ENCODE assay signal across 35 cellular contexts in genomic region chr20:33986560-33987216, GRCh38. TPM values are rescaled to one million over a fixed set of nuclear protein-coding genes. Genes with fewer than 3 reads are reported as not detected.
DNase-seq lines count a peak whose midpoint lies in the region; ATAC-seq, FAIRE-seq and TF ChIP-seq lines count a peak whose summit lies in the region.
"Had no signal": no experiment of that assay in that cellular context is flagged by ENCODE, and none has a peak within 500 bp of the region (broad histone marks: within the 10 kb centered on the region; RNA-seq: fewer than 3 reads in every experiment).

No MANE protein-coding gene starts in this region.

- H3K27ac ChIP-seq in liver (ENCODE audit: low read depth in 1 of 2, low read length in 2 of 2) (no peak overlapping the region), HepG2 (ENCODE audit: extremely low read length, insufficient read depth, low read length) (no peak overlapping the region), K562 (ENCODE audit: extremely low read depth, low read depth, low read length) (no peak overlapping the region), right lobe of liver (peak overlapping the region in 2 of 3 donors; percentile 57 to 67)
- H3K27ac ChIP-seq: 22Rv1; A549; BLaER1; BLaER1 treated with 17β-estradiol and CSF1 and Interleukin-3, amounts not matched to agents 10 nM and 100 nM; C4-2B had no signal

- DNase-seq in HepG2 (ENCODE audit: low spot score) = no peak
- no peak for DNase-seq in K562 (ENCODE audit: extremely low read depth in 1 of 4, low spot score in 3 of 4)
- DNase-seq in left lobe of liver (ENCODE audit: low spot score) = peak; percentile 59
- peak in 1 of 3 donors; percentile 67 for DNase-seq in right lobe of liver
- DNase-seq: 8988T; ACHN; AML-193; BE2C; C1 segment of cervical spinal cord; Caco-2; Calu3; CD4-positive, alpha-beta memory T cell; CD4-positive, alpha-beta T cell; CD4-positive, CD25-positive, alpha-beta regulatory T cell; CD8-positive, alpha-beta memory T cell; CD8-positive, alpha-beta T cell; COR-L47; DMS 273 treated with DMSO at 0.1 percent for 48 hours; DMS153; DMS53; DMS79; DMS79 treated with DMSO at 0.1 percent for 48 hours; DND-41; EL had no signal

- H3K4me2 ChIP-seq in HepG2 (ENCODE audit: low read depth, low read length) (no peak overlapping the region), K562 (ENCODE audit: insufficient read depth, low read length) (no peak overlapping the region)
- H3K4me2 ChIP-seq: A549; BLaER1; BLaER1 treated with 17β-estradiol and CSF1 and Interleukin-3, amounts not matched to agents 10 nM and 100 nM had no signal

- POLR2A ChIA-PET in HepG2 (lab: Yijun Ruan, JAX) = no interaction called here
- POLR2A ChIA-PET in K562 (lab: Yijun Ruan, JAX) = no interaction called here

- no peaks in the 10 kb centered on the region for H3K36me3 ChIP-seq in liver (ENCODE audit: control insufficient read depth in 4 of 4, insufficient read depth in 3 of 4, low read depth in 1 of 4, low read length in 3 of 4)
- H3K36me3 ChIP-seq in HepG2 (replicated peaks in 1 of 2; ENCODE audit: control insufficient read depth in 1 of 2, insufficient read depth in 2 of 2, low read length in 2 of 2) = no peaks in the 10 kb centered on the region
- H3K36me3 ChIP-seq in K562 (ENCODE audit: control insufficient read depth, insufficient read depth, low read length) = no peaks in the 10 kb centered on the region
- H3K36me3 ChIP-seq in right lobe of liver = no peaks in the 10 kb centered on the region
- H3K36me3 ChIP-seq: BE2C; BLaER1; BLaER1 treated with 17β-estradiol and CSF1 and Interleukin-3, amounts not matched to agents 10 nM and 100 nM had no signal

- TF ChIP-seq EP300 in HepG2 (IDR thresholded peaks at IDR 0.05; ENCODE audit: low read depth in 2 of 2, low read length in 2 of 2) = no peak
- TF ChIP-seq EP300 in HepG2 (CRISPR knock-in tag; IDR thresholded peaks at IDR 0.05; ENCODE audit: borderline replicate concordance) = no peak
- no peak for TF ChIP-seq EP300 in K562 (IDR thresholded peaks at IDR 0.05; ENCODE audit: low read length)

- intact Hi-C loops in HepG2 (cut with micrococcal nuclease; ENCODE audit: unreplicated experiment) = no loop called here
- intact Hi-C loops in K562 (cut with micrococcal nuclease) = no loop called here
- intact Hi-C loops in right lobe of liver (cut with DNase I) = no loop called here

- H3K9me1 ChIP-seq in K562 (ENCODE audit: control insufficient read depth, insufficient read depth, low read length) = no peaks in the 10 kb centered on the region

- H2AFZ ChIP-seq in HepG2 (ENCODE audit: low read length) = no peak overlapping the region
- no peak overlapping the region for H2AFZ ChIP-seq in K562 (ENCODE audit: low read depth, low read length)

- H4K20me1 ChIP-seq in HepG2 (ENCODE audit: insufficient read depth, low read length) = no peaks in the 10 kb centered on the region
- H4K20me1 ChIP-seq in K562 (replicated peaks; ENCODE audit: control insufficient read depth, insufficient read depth, low read length) = no peaks in the 10 kb centered on the region
- H4K20me1 ChIP-seq: BLaER1; BLaER1 treated with 17β-estradiol and CSF1 and Interleukin-3, amounts not matched to agents 10 nM and 100 nM had no signal

- TF ChIP-seq POLR2A in HepG2 (IDR thresholded peaks at IDR 0.05; ENCODE audit: insufficient read depth in 1 of 2, low read depth in 2 of 2, low read length in 2 of 2) (no peak), K562 (conservative IDR thresholded peaks at IDR 0.05) (no peak), right lobe of liver (IDR thresholded peaks at IDR 0.05) (no peak)

- in situ Hi-C loops in HepG2 (cut with HindIII; ENCODE audit: extremely low pct_ligation_motif_present, low pct_unique_long_range_greater_than_20kb) = no loop called here
- in situ Hi-C loops in K562 (cut with MboI) = no loop called here

- H3K27me3 ChIP-seq in liver (ENCODE audit: control insufficient read depth in 4 of 4, insufficient read depth in 4 of 4, low read length in 3 of 4) (no peaks in the 10 kb centered on the region), HepG2 (ENCODE audit: control insufficient read depth in 1 of 2, insufficient read depth in 2 of 2, low read length in 2 of 2) (no peaks in the 10 kb centered on the region), K562 (ENCODE audit: control insufficient read depth in 2 of 2, insufficient read depth in 2 of 2, low read length in 2 of 2) (peaks cover 14 to 23% of the 10 kb centered on the region in 2 experiments; a peak in 4 of 5 replicates), right lobe of liver (no peaks in the 10 kb centered on the region)
- H3K27me3 ChIP-seq: BE2C; BLaER1; BLaER1 treated with 17β-estradiol and CSF1 and Interleukin-3, amounts not matched to agents 10 nM and 100 nM had no signal

- no peak for TF ChIP-seq CTCF in liver (IDR thresholded peaks at IDR 0.05; ENCODE audit: low read depth, low read length, missing input control)
- no peak for TF ChIP-seq CTCF in HepG2 (CRISPR knock-in tag; IDR thresholded peaks at IDR 0.05)
- TF ChIP-seq CTCF in K562 (IDR thresholded peaks at IDR 0.05 in 2 of 3, conservative IDR thresholded peaks at IDR 0.05 in 1 of 3; ENCODE audit: insufficient read depth in 2 of 3, low read depth in 1 of 3, low read length in 3 of 3) = no peak
- no peak for TF ChIP-seq CTCF in right lobe of liver (IDR thresholded peaks at IDR 0.05)

- WGBS in liver = 57% methylated on average over 5 of the region's 5 CpGs
- WGBS in HepG2 (ENCODE audit: low lambda C conversion rate) = 88% methylated on average over 5 of the region's 5 CpGs
- WGBS in K562 (ENCODE audit: insufficient coverage, low coverage, missing lambda C conversion rate) = 9% methylated on average over 5 of the region's 5 CpGs
- 58% methylated on average over 2 of the region's 5 CpGs for WGBS in right lobe of liver (ENCODE audit: insufficient coverage, low coverage, low lambda C conversion rate, missing lambda C conversion rate)

- H3K9ac ChIP-seq in liver (ENCODE audit: low read depth in 1 of 2, low read length in 2 of 2) (no peak overlapping the region), HepG2 (ENCODE audit: insufficient read depth, low read depth, low read length) (no peak overlapping the region), K562 (ENCODE audit: insufficient read depth in 1 of 2, low read depth in 2 of 2, low read length in 2 of 2) (no peak overlapping the region)
- H3K9ac ChIP-seq: BLaER1; BLaER1 treated with 17β-estradiol and CSF1 and Interleukin-3, amounts not matched to agents 10 nM and 100 nM had no signal

- ATAC-seq in HepG2 (no peak), K562 (no peak), left lobe of liver (peak; percentile 96), right lobe of liver (peak; percentile 74 to 96 (median 93)), GM21737 (IDR thresholded peaks at IDR 0.05; ENCODE audit: unreplicated experiment) (no peak), GM21529 (IDR thresholded peaks at IDR 0.05; ENCODE audit: unreplicated experiment) (no peak), HG03439 (IDR thresholded peaks at IDR 0.05; ENCODE audit: unreplicated experiment) (no peak)
- ATAC-seq: A549; CD8-positive, alpha-beta T cell had no signal

- H3K9me3 ChIP-seq in liver (ENCODE audit: control insufficient read depth in 4 of 4, low read length in 3 of 4) (no peaks in the 10 kb centered on the region), HepG2 (ENCODE audit: low read length) (no peaks in the 10 kb centered on the region), K562 (replicated peaks; ENCODE audit: control insufficient read depth, insufficient read depth, low read depth, low read length) (no peaks in the 10 kb centered on the region), right lobe of liver (no peaks in the 10 kb centered on the region)
- H3K9me3 ChIP-seq: A549; BE2C; BLaER1; BLaER1 treated with 17β-estradiol and CSF1 and Interleukin-3, amounts not matched to agents 10 nM and 100 nM; Caco-2 had no signal

- H3K4me3 ChIP-seq in liver (ENCODE audit: low read depth in 1 of 3, low read length in 3 of 3) = no peak overlapping the region
- H3K4me3 ChIP-seq in HepG2 (replicated peaks in 1 of 3; ENCODE audit: insufficient read depth in 1 of 3, low read depth in 2 of 3, low read length in 3 of 3) = no peak overlapping the region
- no peak overlapping the region for H3K4me3 ChIP-seq in K562
- H3K4me3 ChIP-seq in right lobe of liver = no peak overlapping the region
- H3K4me3 ChIP-seq: A549; BLaER1; BLaER1 treated with 17β-estradiol and CSF1 and Interleukin-3, amounts not matched to agents 10 nM and 100 nM had no signal

- BruUV-seq in HepG2 (replicated peaks; lab: Mats Ljungman, UMichigan) (no TSS peak), K562 (replicated peaks; lab: Mats Ljungman, UMichigan) (no TSS peak)

- CTCF ChIA-PET in HepG2 (lab: Yijun Ruan, JAX; ENCODE audit: low intra/inter-chr PET ratio, low total read pairs) (no interaction called here), K562 (lab: Yijun Ruan, JAX; ENCODE audit: low intra/inter-chr PET ratio) (no interaction called here)

- no peak for TF ChIP-seq RAD21 in liver (IDR thresholded peaks at IDR 0.05)
- no peak for TF ChIP-seq RAD21 in HepG2 (CRISPR knock-in tag; IDR thresholded peaks at IDR 0.05)
- no peak for TF ChIP-seq RAD21 in K562 (CRISPR knock-in tag; conservative IDR thresholded peaks at IDR 0.05 in 1 of 2, IDR thresholded peaks at IDR 0.05 in 1 of 2)

- peaks cover 0 to 11% (median 7%) of the 10 kb centered on the region in 4 donors for H3K4me1 ChIP-seq in liver (ENCODE audit: control insufficient read depth in 4 of 4, insufficient read depth in 4 of 4, low read length in 3 of 4)
- peaks cover 17% of the 10 kb centered on the region for H3K4me1 ChIP-seq in HepG2 (ENCODE audit: insufficient read depth, low read length)
- H3K4me1 ChIP-seq in K562 (replicated peaks in 1 of 2; ENCODE audit: control insufficient read depth in 2 of 2, insufficient read depth in 2 of 2, low read length in 2 of 2) = peaks cover 0 to 5% of the 10 kb centered on the region in 2 experiments; a peak in 2 of 5 replicates
- H3K4me1 ChIP-seq in right lobe of liver = peaks cover 0 to 19% (median 3%) of the 10 kb centered on the region in 4 donors
- H3K4me1 ChIP-seq: BE2C, Caco-2 had no signal

- no peak for FAIRE-seq in HepG2 (lab: Jason Lieb, UNC)
- FAIRE-seq in K562 (lab: Jason Lieb, UNC) = no peak
- FAIRE-seq: A204.1, A549, D721Med had no signal

- H3K79me2 ChIP-seq in HepG2 (ENCODE audit: insufficient read depth, low read length) = peaks cover 5% of the 10 kb centered on the region
- H3K79me2 ChIP-seq in K562 (ENCODE audit: control insufficient read depth, insufficient read depth, low read length) = peaks cover 5% of the 10 kb centered on the region

RNA-seq across cellular contexts. Expression of gene RALY, which starts 7.0 kb away (rescaled TPM):
- total RNA-seq in liver = 10 to 100 TPM; 23.1 to 47.4 TPM
- 10 to 100 TPM; 25.0 to 41.6 TPM for polyA plus RNA-seq in liver
- total RNA-seq in HepG2 (2016; rRNA removed; fragmentation: Illumina TruSeq; extraction: Trizol) = 186 and 213 TPM in 2 replicates
- 149 TPM in 2 replicates for total RNA-seq in HepG2 (2016; cell fraction: cytosol; rRNA removed; fragmentation: Illumina TruSeq; extraction: Trizol; ENCODE audit: low read depth)
- total RNA-seq in HepG2 (2016; cell fraction: insoluble cytoplasmic fraction; rRNA removed; fragmentation: Illumina TruSeq; extraction: Trizol) = 189 and 205 TPM in 2 replicates
- total RNA-seq in HepG2 (2016; cell fraction: membrane; rRNA removed; fragmentation: Illumina TruSeq; extraction: Trizol) = 212 and 253 TPM in 2 replicates
- 108 and 117 TPM in 2 replicates for total RNA-seq in HepG2 (2016; cell fraction: nucleus; rRNA removed; fragmentation: Illumina TruSeq; extraction: Trizol)
- 178 and 179 TPM in 2 replicates for polyA plus RNA-seq in HepG2 (2011; rRNA removed)
- polyA plus RNA-seq in HepG2 (2011; cell fraction: cytosol; rRNA removed) = 154 and 230 TPM in 2 replicates
- 90.5 and 93.6 TPM in 2 replicates for polyA plus RNA-seq in HepG2 (2011; cell fraction: nucleus; rRNA removed)
- polyA plus RNA-seq in HepG2 (2012) = 139 and 151 TPM in 2 replicates
- 205 and 264 TPM in 2 replicates for polyA plus RNA-seq in HepG2 (2016; cell fraction: cytosol; fragmentation: Illumina TruSeq; extraction: Trizol; ENCODE audit: low read depth)
- polyA plus RNA-seq in HepG2 (2016; cell fraction: insoluble cytoplasmic fraction; fragmentation: Illumina TruSeq; extraction: Trizol; ENCODE audit: low read depth) = 400 and 432 TPM in 2 replicates
- 287 and 342 TPM in 2 replicates for polyA plus RNA-seq in HepG2 (2016; cell fraction: membrane; fragmentation: Illumina TruSeq; extraction: Trizol; ENCODE audit: low read depth)
- 252 and 257 TPM in 2 replicates for polyA plus RNA-seq in HepG2 (2016; cell fraction: nucleus; fragmentation: Illumina TruSeq; extraction: Trizol; ENCODE audit: insufficient read depth, low read depth)
- polyA minus RNA-seq in HepG2 (2011; rRNA and poly(A)+ RNA removed; ENCODE audit: low replicate concordance) = 148 and 200 TPM in 2 replicates
- 99.8 and 102 TPM in 2 replicates for polyA minus RNA-seq in HepG2 (2011; cell fraction: cytosol; rRNA and poly(A)+ RNA removed)
- polyA minus RNA-seq in HepG2 (2011; cell fraction: nucleus; rRNA and poly(A)+ RNA removed) = 75.0 and 76.2 TPM in 2 replicates
- 32.4 and 53.6 TPM in 2 replicates for total RNA-seq in K562 (2011; cell fraction: chromatin; rRNA removed; ENCODE audit: low replicate concordance)
- total RNA-seq in K562 (2011; cell fraction: nucleolus; rRNA removed) = 34.2 and 42.0 TPM in 2 replicates
- 39.2 and 53.0 TPM in 2 replicates for total RNA-seq in K562 (2011; cell fraction: nucleoplasm; rRNA removed)
- 120 and 130 TPM in 2 replicates for total RNA-seq in K562 (2014; rRNA removed)
- 66.0 and 71.2 TPM in 2 replicates for total RNA-seq in K562 (2014; rRNA removed; fragmentation: Illumina TruSeq; extraction: Trizol)
- 125 and 130 TPM in 2 replicates for total RNA-seq in K562 (2015; rRNA removed; fragmentation: Illumina TruSeq; extraction: Trizol)
- total RNA-seq in K562 (2021) = 164 and 174 TPM in 2 replicates
- polyA plus RNA-seq in K562 (2011; rRNA removed) = 121 and 130 TPM in 2 replicates
- polyA plus RNA-seq in K562 (2011; cell fraction: cytosol; rRNA removed) = 127 and 230 TPM in 2 replicates
- polyA plus RNA-seq in K562 (2011; cell fraction: nucleus; rRNA removed) = 54.0 and 67.3 TPM in 2 replicates
- 134 and 170 TPM in 2 replicates for polyA plus RNA-seq in K562 (2012)
- 128 and 152 TPM in 2 replicates for polyA plus RNA-seq in K562 (2014; fragmentation: Illumina TruSeq; extraction: Trizol)
- 1 to 10 TPM in 1 of 2 experiments, under 1 TPM in 1; 0.80 to 1.2 TPM for polyA plus RNA-seq in K562 (2014; fragmentation: Nextera tagmentation; extraction: Ambion mirVana)
- polyA plus RNA-seq in K562 (2014; rRNA removed) = 207 and 219 TPM in 2 replicates
- polyA minus RNA-seq in K562 (2011; rRNA and poly(A)+ RNA removed) = 52.4 and 62.2 TPM in 2 replicates
- polyA minus RNA-seq in K562 (2011; cell fraction: cytosol; rRNA and poly(A)+ RNA removed) = 67.6 and 72.6 TPM in 2 replicates
- 29.5 and 41.0 TPM in 2 replicates for polyA minus RNA-seq in K562 (2011; cell fraction: nucleus; rRNA and poly(A)+ RNA removed)
- total RNA-seq in left lobe of liver = 26.8 TPM
- total RNA-seq in right lobe of liver = 10 to 100 TPM; 24.8 to 42.1 (median 33.4) TPM

Comparison
In these comparisons a context has a peak if more than half of its experiments do, and no peak if none do; other contexts are left out.
1. H3K27ac ChIP-seq: peak in right lobe of liver (2 of 3); none in liver (0 of 2), HepG2 (single experiment) and K562 (single experiment).
2. ATAC-seq: peak in left lobe of liver (single experiment) and right lobe of liver (4 of 4); none in HepG2 (single experiment), K562 (single experiment), GM21737 (single experiment), GM21529 (single experiment) and HG03439 (single experiment).